In the genomic region with DNA sequence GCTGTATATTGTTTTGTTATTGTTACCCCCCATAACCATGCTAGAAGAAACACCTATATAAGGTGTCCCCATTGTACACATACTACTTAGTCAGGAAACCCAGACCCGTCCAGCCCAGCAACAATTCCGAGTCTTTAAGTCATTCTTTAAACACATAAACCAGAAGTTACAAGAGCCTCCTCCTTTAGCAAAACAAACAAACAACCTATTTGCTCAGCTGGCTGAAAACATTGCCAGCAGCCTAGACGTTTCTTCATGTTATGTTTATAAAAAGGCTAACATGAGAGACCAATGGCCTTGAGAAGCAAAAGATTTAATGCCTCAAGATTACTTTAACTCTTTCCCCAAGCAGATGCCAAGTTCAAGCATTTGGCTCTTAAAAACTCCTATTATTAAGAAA, we compare ENCODE assay signal across 11 cellular contexts. TPM values are rescaled to one million over a fixed set of nuclear protein-coding genes. Genes with fewer than 3 reads are reported as not detected.
DNase-seq lines count a peak whose midpoint lies in the region; ATAC-seq and TF ChIP-seq lines count a peak whose summit lies in the region.
"Had no signal": no experiment of that assay in that cellular context is flagged by ENCODE, and none has a peak within 500 bp of the region (broad histone marks: within the 10 kb centered on the region; RNA-seq: fewer than 3 reads in every experiment).

No MANE protein-coding gene starts in this region.

- peak overlapping the region; percentile 16 for H3K27ac Mint-ChIP-seq in T-helper 2 cell treated with Interferon-gamma antibody and Interleukin-4, amounts not matched to agents 5 μg/mL and 100 μg/mL, for 36 hours
- peak overlapping the region; percentile 26 for H3K27ac Mint-ChIP-seq in activated CD8-positive, alpha-beta T cell treated with anti-CD3 and anti-CD28 coated beads for 36 hours

- H3K4me3 Mint-ChIP-seq in T-helper 2 cell treated with Interferon-gamma antibody and Interleukin-4, amounts not matched to agents 5 μg/mL and 100 μg/mL, for 36 hours = peak overlapping the region; percentile 92
- peak overlapping the region; percentile 89 for H3K4me3 Mint-ChIP-seq in activated CD8-positive, alpha-beta T cell treated with anti-CD3 and anti-CD28 coated beads for 36 hours

- H3K27me3 ChIP-seq in hepatocyte (no peaks in the 10 kb centered on the region), stomach smooth muscle (ENCODE audit: control insufficient read depth in 1 of 2, insufficient read depth in 2 of 2, low read length in 2 of 2) (no peaks in the 10 kb centered on the region)
- H3K27me3 ChIP-seq: foreskin keratinocyte had no signal

- no peak for DNase-seq in T-helper 2 cell treated with Interferon-gamma antibody and Interleukin-4, amounts not matched to agents 5 μg/mL and 100 μg/mL, for 36 hours (ENCODE audit: low spot score)
- no peak for DNase-seq in T-helper 2 cell
- DNase-seq in activated CD8-positive, alpha-beta T cell treated with anti-CD3 and anti-CD28 coated beads for 36 hours = no peak
- no peak for DNase-seq in hepatocyte (ENCODE audit: low spot score)
- no peak for DNase-seq in occipital lobe (lab: John Stamatoyannopoulos, UW)
- DNase-seq in COLO668 (lab: John Stamatoyannopoulos, UW; ENCODE audit: unreplicated experiment) = no peak
- DNase-seq in NCI-H774 (lab: John Stamatoyannopoulos, UW) = no peak
- DNase-seq: activated CD4-positive, alpha-beta T cell treated with anti-CD3 and anti-CD28 coated beads, Interleukin-2, amount 50 U/mL, for 48 hours; foreskin keratinocyte; retina had no signal

- intact Hi-C loops in activated CD8-positive, alpha-beta T cell treated with anti-CD3 and anti-CD28 coated beads for 36 hours (cut with micrococcal nuclease) = no loop called here

- H3K4me1 ChIP-seq in hepatocyte (ENCODE audit: insufficient read depth) (peaks cover 17% of the 10 kb centered on the region), stomach smooth muscle (ENCODE audit: control insufficient read depth, insufficient read depth, low read length) (peaks cover 47% of the 10 kb centered on the region)

- H3K4me2 ChIP-seq in hepatocyte = peak overlapping the region; percentile 69

- H3K9me3 ChIP-seq in hepatocyte (ENCODE audit: low read depth) (no peaks in the 10 kb centered on the region), stomach smooth muscle (ENCODE audit: control insufficient read depth in 2 of 2, low read length in 2 of 2) (no peaks in the 10 kb centered on the region)

- peaks cover 47% of the 10 kb centered on the region for H3K4me1 Mint-ChIP-seq in T-helper 2 cell treated with Interferon-gamma antibody and Interleukin-4, amounts not matched to agents 5 μg/mL and 100 μg/mL, for 36 hours (ENCODE audit: low read depth)
- H3K4me1 Mint-ChIP-seq in activated CD8-positive, alpha-beta T cell treated with anti-CD3 and anti-CD28 coated beads for 36 hours (ENCODE audit: low read depth) = peaks cover 65% of the 10 kb centered on the region

- peaks cover 5% of the 10 kb centered on the region for H3K9me3 Mint-ChIP-seq in T-helper 2 cell treated with Interferon-gamma antibody and Interleukin-4, amounts not matched to agents 5 μg/mL and 100 μg/mL, for 36 hours
- H3K9me3 Mint-ChIP-seq in activated CD8-positive, alpha-beta T cell treated with anti-CD3 and anti-CD28 coated beads for 36 hours = no peaks in the 10 kb centered on the region

- no peaks in the 10 kb centered on the region for H4K20me1 ChIP-seq in hepatocyte (ENCODE audit: insufficient read depth, poor library complexity, severe bottlenecking)

- POLR2A ChIA-PET in activated CD8-positive, alpha-beta T cell treated with anti-CD3 and anti-CD28 coated beads for 36 hours (lab: Charles Lee) = interaction anchor here (1.0 to 4.5 kb wide), 4 partner anchors 11 to 29 kb away, joined by 3 to 34 read pairs (median 8); no protein-coding TSS in a partner anchor

- H3K27me3 Mint-ChIP-seq in T-helper 2 cell treated with Interferon-gamma antibody and Interleukin-4, amounts not matched to agents 5 μg/mL and 100 μg/mL, for 36 hours (ENCODE audit: low read depth) = no peaks in the 10 kb centered on the region
- H3K27me3 Mint-ChIP-seq in activated CD8-positive, alpha-beta T cell treated with anti-CD3 and anti-CD28 coated beads for 36 hours = no peaks in the 10 kb centered on the region

- peaks cover 10% of the 10 kb centered on the region for H3K36me3 Mint-ChIP-seq in T-helper 2 cell treated with Interferon-gamma antibody and Interleukin-4, amounts not matched to agents 5 μg/mL and 100 μg/mL, for 36 hours (ENCODE audit: low read depth)
- peaks cover 12% of the 10 kb centered on the region for H3K36me3 Mint-ChIP-seq in activated CD8-positive, alpha-beta T cell treated with anti-CD3 and anti-CD28 coated beads for 36 hours (ENCODE audit: low read depth)

- CTCF ChIA-PET in activated CD8-positive, alpha-beta T cell treated with anti-CD3 and anti-CD28 coated beads for 36 hours (lab: Charles Lee) = interaction anchor here (1.2 to 4.6 kb wide), 2 partner anchors 10 to 240 kb away, joined by 3 to 19 read pairs; a partner anchor contains a TSS

- H3K4me3 ChIP-seq in hepatocyte (no peak overlapping the region), stomach smooth muscle (ENCODE audit: low read length in 2 of 2) (peak overlapping the region in 1 of 2 donors; percentile 35)

- no peak overlapping the region for H2AFZ ChIP-seq in hepatocyte

- ATAC-seq in activated CD8-positive, alpha-beta T cell treated with anti-CD3 and anti-CD28 coated beads for 36 hours = no peak
- ATAC-seq: foreskin keratinocyte had no signal

- H3K79me2 ChIP-seq in hepatocyte = peaks cover 58% of the 10 kb centered on the region

- H3K27ac ChIP-seq in hepatocyte (peak overlapping the region; percentile 94), stomach smooth muscle (ENCODE audit: low read length) (peak overlapping the region; percentile 96)
- H3K27ac ChIP-seq: foreskin keratinocyte had no signal

- no peak overlapping the region for H3K9ac ChIP-seq in stomach smooth muscle (ENCODE audit: low read length in 2 of 2)

- 60% methylated on average over 3 of the region's 3 CpGs for WGBS in hepatocyte (ENCODE audit: low lambda C conversion rate, missing lambda C conversion rate)

- H3K36me3 ChIP-seq in hepatocyte (replicated peaks; ENCODE audit: insufficient read depth, low read depth) = no peaks in the 10 kb centered on the region
- peaks cover 0 to 2% of the 10 kb centered on the region in 2 donors for H3K36me3 ChIP-seq in stomach smooth muscle (ENCODE audit: control insufficient read depth in 2 of 2, insufficient read depth in 2 of 2, low read length in 2 of 2)

- TF ChIP-seq CTCF in activated CD8-positive, alpha-beta T cell treated with anti-CD3 and anti-CD28 coated beads for 36 hours (IDR thresholded peaks at IDR 0.05) = no peak
- TF ChIP-seq CTCF in hepatocyte (IDR thresholded peaks at IDR 0.05; ENCODE audit: poor library complexity) = no peak

- H3K9me2 ChIP-seq in hepatocyte (replicated peaks; ENCODE audit: insufficient read depth) = no peaks in the 10 kb centered on the region

RNA-seq across cellular contexts. Expression of a gene that starts 1.4 kb away (rescaled TPM):
- total RNA-seq in activated CD8-positive, alpha-beta T cell treated with anti-CD3 and anti-CD28 coated beads for 36 hours = 10 to 100 TPM; 24.2 to 27.8 TPM
- total RNA-seq in hepatocyte (21.0 and 22.5 TPM in 2 replicates), occipital lobe (34.9 TPM)
- 13.9 and 17.6 TPM in 2 replicates for polyA plus RNA-seq in hepatocyte

RNA-seq across cellular contexts. Expression of a gene that starts 1.4 kb away (rescaled TPM):
- 10 to 100 TPM; 25.5 to 26.3 TPM for total RNA-seq in activated CD8-positive, alpha-beta T cell treated with anti-CD3 and anti-CD28 coated beads for 36 hours
- total RNA-seq in hepatocyte = 13.2 and 20.1 TPM in 2 replicates
- polyA plus RNA-seq in hepatocyte = 8.2 and 13.2 TPM in 2 replicates
- total RNA-seq in occipital lobe = 18.9 TPM
